In the genomic region with DNA sequence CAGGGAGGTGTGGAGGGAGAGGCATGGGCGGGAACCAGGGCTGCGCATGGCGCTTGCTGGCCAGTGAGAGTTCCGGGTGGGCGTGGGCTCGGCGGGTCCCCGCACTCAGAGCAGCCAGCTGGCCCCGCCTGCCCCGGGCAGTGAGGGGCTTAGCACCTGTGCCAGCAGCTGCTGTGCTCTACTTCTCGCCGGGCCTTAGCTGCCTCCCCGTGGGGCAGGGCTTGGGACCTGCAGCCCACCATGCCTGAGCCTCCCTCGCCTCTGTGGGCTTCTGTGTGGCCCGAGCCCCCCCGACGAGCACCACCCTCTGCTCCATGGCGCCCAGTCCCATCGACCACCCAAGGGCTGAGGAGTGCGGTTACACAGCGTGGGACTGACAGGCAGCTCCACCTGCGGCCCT, we compare ENCODE assay signal across 31 cellular contexts. TPM values are rescaled to one million over a fixed set of nuclear protein-coding genes. Genes with fewer than 3 reads are reported as not detected.
DNase-seq lines count a peak whose midpoint lies in the region.
"Had no signal": no experiment of that assay in that cellular context is flagged by ENCODE, and none has a peak within 500 bp of the region (broad histone marks: within the 10 kb centered on the region; RNA-seq: fewer than 3 reads in every experiment).

No MANE protein-coding gene starts in this region.

- H3K36me3 Mint-ChIP-seq in activated CD4-positive, alpha-beta T cell treated with anti-CD3 and anti-CD28 coated beads, Interleukin-2, amount 10 ng/mL, durations not matched to agents 24 days and 14 days (ENCODE audit: low read depth): peaks cover 30% of the 10 kb centered on the region
- H3K36me3 Mint-ChIP-seq in activated CD4-positive, alpha-beta T cell treated with anti-CD3 and anti-CD28 coated beads, Interleukin-2, amount 10 ng/mL, durations not matched to agents 7 days and 5 days (ENCODE audit: low read depth): peaks cover 14% of the 10 kb centered on the region
- peaks cover 17 to 54% (median 30%) of the 10 kb centered on the region in 3 donors for H3K36me3 Mint-ChIP-seq in immature natural killer cell

- no peaks in the 10 kb centered on the region for H3K4me1 ChIP-seq in neuronal stem cell (ENCODE audit: control insufficient read depth in 2 of 2, insufficient read depth in 1 of 2, low read depth in 1 of 2, low read length in 2 of 2)
- H3K4me1 ChIP-seq: A549; BE2C; BLaER1; BLaER1 treated with 17β-estradiol and CSF1 and Interleukin-3, amounts not matched to agents 10 nM and 100 nM; Caco-2 had no signal

- no peak overlapping the region for H2BK5ac ChIP-seq in neuronal stem cell (ENCODE audit: low read length)

- H3K9me3 ChIP-seq in neuronal stem cell (replicated peaks in 1 of 2; ENCODE audit: control insufficient read depth in 2 of 2, insufficient read depth in 1 of 2, low read depth in 1 of 2, low read length in 2 of 2): no peaks in the 10 kb centered on the region
- H3K9me3 ChIP-seq: A549, BE2C, Caco-2 had no signal

- no CpG with 5 or more reads among the region's 22 CpGs for WGBS in neuronal stem cell (ENCODE audit: extremely low coverage in 2 of 2, insufficient read length in 2 of 2, insufficient replicate concordance in 1 of 2), 2 donors

- no peak overlapping the region for H3K4me2 ChIP-seq in neuronal stem cell (ENCODE audit: insufficient read depth, low read length, poor library complexity, severe bottlenecking)
- H3K4me2 ChIP-seq: A549; BLaER1; BLaER1 treated with 17β-estradiol and CSF1 and Interleukin-3, amounts not matched to agents 10 nM and 100 nM had no signal

- H2BK12ac ChIP-seq in neuronal stem cell (ENCODE audit: low read length): no peak overlapping the region

- no peaks in the 10 kb centered on the region for H3K27me3 ChIP-seq in neuronal stem cell (ENCODE audit: control insufficient read depth in 3 of 3, insufficient read depth in 3 of 3, low read depth in 1 of 3, low read length in 3 of 3)
- H3K27me3 ChIP-seq: BE2C; BLaER1; BLaER1 treated with 17β-estradiol and CSF1 and Interleukin-3, amounts not matched to agents 10 nM and 100 nM had no signal

- H2BK15ac ChIP-seq in neuronal stem cell (ENCODE audit: low read length): no peak overlapping the region

- POLR2A ChIA-PET in activated CD4-positive, alpha-beta T cell treated with anti-CD3 and anti-CD28 coated beads, Interleukin-2, amount 10 ng/mL, durations not matched to agents 7 days and 5 days (lab: Charles Lee): no interaction called here

- CTCF ChIA-PET in activated CD4-positive, alpha-beta T cell treated with anti-CD3 and anti-CD28 coated beads, Interleukin-2, amount 10 ng/mL, durations not matched to agents 7 days and 5 days (lab: Charles Lee): no interaction called here

- no peak overlapping the region for H3K27ac Mint-ChIP-seq in activated CD4-positive, alpha-beta T cell treated with anti-CD3 and anti-CD28 coated beads, Interleukin-2, amount 10 ng/mL, durations not matched to agents 24 days and 14 days
- no peak overlapping the region for H3K27ac Mint-ChIP-seq in activated CD4-positive, alpha-beta T cell treated with anti-CD3 and anti-CD28 coated beads, Interleukin-2, amount 10 ng/mL, durations not matched to agents 7 days and 5 days
- no peak overlapping the region for H3K27ac Mint-ChIP-seq in immature natural killer cell
- H3K27ac Mint-ChIP-seq: B cell; CD14-positive monocyte; CD4-positive, alpha-beta memory T cell; CD4-positive, alpha-beta T cell; CD4-positive, CD25-positive, alpha-beta regulatory T cell; CD8-positive, alpha-beta memory T cell; CD8-positive, alpha-beta T cell had no signal

- H3K79me1 ChIP-seq in neuronal stem cell (ENCODE audit: low read depth, low read length): peaks cover 2% of the 10 kb centered on the region

- H3K36me3 ChIP-seq in neuronal stem cell (replicated peaks in 1 of 2; ENCODE audit: control insufficient read depth in 2 of 2, insufficient read depth in 2 of 2, low read length in 2 of 2): no peaks in the 10 kb centered on the region
- H3K36me3 ChIP-seq: BE2C had no signal

- no peak overlapping the region for H3K4ac ChIP-seq in neuronal stem cell (ENCODE audit: low read length)

- H3K23ac ChIP-seq in neuronal stem cell (ENCODE audit: low read depth, low read length, poor library complexity): no peak overlapping the region

- H3K14ac ChIP-seq in neuronal stem cell (ENCODE audit: low read length): peak overlapping the region; percentile 38

- no peaks in the 10 kb centered on the region for H3K27me3 Mint-ChIP-seq in activated CD4-positive, alpha-beta T cell treated with anti-CD3 and anti-CD28 coated beads, Interleukin-2, amount 10 ng/mL, durations not matched to agents 24 days and 14 days
- no peaks in the 10 kb centered on the region for H3K27me3 Mint-ChIP-seq in activated CD4-positive, alpha-beta T cell treated with anti-CD3 and anti-CD28 coated beads, Interleukin-2, amount 10 ng/mL, durations not matched to agents 7 days and 5 days
- peaks cover 0 to 3% (median 0%) of the 10 kb centered on the region in 3 donors for H3K27me3 Mint-ChIP-seq in immature natural killer cell (ENCODE audit: low read depth in 3 of 3)
- H3K27me3 Mint-ChIP-seq: B cell; CD4-positive, alpha-beta memory T cell; CD4-positive, alpha-beta T cell; CD4-positive, CD25-positive, alpha-beta regulatory T cell had no signal

- no peak overlapping the region for H2BK120ac ChIP-seq in neuronal stem cell (ENCODE audit: low read depth, low read length)

- no peak overlapping the region for H3K4me3 ChIP-seq in neuronal stem cell (ENCODE audit: low read length in 2 of 2)
- H3K4me3 ChIP-seq: A549; BLaER1; BLaER1 treated with 17β-estradiol and CSF1 and Interleukin-3, amounts not matched to agents 10 nM and 100 nM had no signal

- H3K27ac ChIP-seq in neuronal stem cell (replicated peaks; ENCODE audit: low read length): no peak overlapping the region
- H3K27ac ChIP-seq: 22Rv1; A549; BLaER1; BLaER1 treated with 17β-estradiol and CSF1 and Interleukin-3, amounts not matched to agents 10 nM and 100 nM; C4-2B had no signal

- H3K4me1 Mint-ChIP-seq in activated CD4-positive, alpha-beta T cell treated with anti-CD3 and anti-CD28 coated beads, Interleukin-2, amount 10 ng/mL, durations not matched to agents 24 days and 14 days: no peaks in the 10 kb centered on the region
- no peaks in the 10 kb centered on the region for H3K4me1 Mint-ChIP-seq in activated CD4-positive, alpha-beta T cell treated with anti-CD3 and anti-CD28 coated beads, Interleukin-2, amount 10 ng/mL, durations not matched to agents 7 days and 5 days
- H3K4me1 Mint-ChIP-seq in immature natural killer cell: no peaks in the 10 kb centered on the region
- H3K4me1 Mint-ChIP-seq: B cell; CD14-positive monocyte; CD4-positive, alpha-beta memory T cell; CD4-positive, CD25-positive, alpha-beta regulatory T cell; CD8-positive, alpha-beta memory T cell had no signal

- intact Hi-C loops in activated CD4-positive, alpha-beta T cell treated with anti-CD3 and anti-CD28 coated beads, Interleukin-2, amount 10 ng/mL, durations not matched to agents 24 days and 14 days (cut with micrococcal nuclease): no loop called here

- no peak overlapping the region for H4K91ac ChIP-seq in neuronal stem cell (ENCODE audit: low read depth, low read length, poor library complexity)

- H2AK5ac ChIP-seq in neuronal stem cell (ENCODE audit: low read depth, low read length): no peak overlapping the region

- H3K9me3 Mint-ChIP-seq in activated CD4-positive, alpha-beta T cell treated with anti-CD3 and anti-CD28 coated beads, Interleukin-2, amount 10 ng/mL, durations not matched to agents 24 days and 14 days: peaks cover 14% of the 10 kb centered on the region
- peaks cover 4% of the 10 kb centered on the region for H3K9me3 Mint-ChIP-seq in activated CD4-positive, alpha-beta T cell treated with anti-CD3 and anti-CD28 coated beads, Interleukin-2, amount 10 ng/mL, durations not matched to agents 7 days and 5 days
- peaks cover 0 to 7% (median 2%) of the 10 kb centered on the region in 6 donors for H3K9me3 Mint-ChIP-seq in immature natural killer cell

- H4K8ac ChIP-seq in neuronal stem cell (ENCODE audit: low read depth, low read length): no peak overlapping the region

- no peak overlapping the region for H2AFZ ChIP-seq in neuronal stem cell (ENCODE audit: low read length)

- no peak overlapping the region for H3K18ac ChIP-seq in neuronal stem cell (ENCODE audit: low read length)

- H3K9ac ChIP-seq in neuronal stem cell (ENCODE audit: low read depth, low read length, poor library complexity): no peak overlapping the region
- H3K9ac ChIP-seq: BLaER1; BLaER1 treated with 17β-estradiol and CSF1 and Interleukin-3, amounts not matched to agents 10 nM and 100 nM had no signal

- DNase-seq in activated CD4-positive, alpha-beta T cell treated with anti-CD3 and anti-CD28 coated beads, Interleukin-2, amount 10 ng/mL, durations not matched to agents 24 days and 14 days: peak; percentile 34
- DNase-seq in activated CD4-positive, alpha-beta T cell treated with anti-CD3 and anti-CD28 coated beads, Interleukin-2, amount 10 ng/mL, durations not matched to agents 7 days and 5 days: no peak
- no peak for DNase-seq in neuronal stem cell (ENCODE audit: low spot score)
- no peak for DNase-seq in immature natural killer cell
- DNase-seq: 8988T; ACHN; AML-193; BE2C; C1 segment of cervical spinal cord; Caco-2; Calu3; CD4-positive, alpha-beta memory T cell; CD4-positive, alpha-beta T cell; CD4-positive, CD25-positive, alpha-beta regulatory T cell; CD8-positive, alpha-beta memory T cell; CD8-positive, alpha-beta T cell; COR-L47; DMS 273 treated with DMSO at 0.1 percent for 48 hours; DMS153; DMS53; DMS79; DMS79 treated with DMSO at 0.1 percent for 48 hours; DND-41; EL had no signal

- no peak overlapping the region for H3K4me3 Mint-ChIP-seq in activated CD4-positive, alpha-beta T cell treated with anti-CD3 and anti-CD28 coated beads, Interleukin-2, amount 10 ng/mL, durations not matched to agents 24 days and 14 days
- no peak overlapping the region for H3K4me3 Mint-ChIP-seq in activated CD4-positive, alpha-beta T cell treated with anti-CD3 and anti-CD28 coated beads, Interleukin-2, amount 10 ng/mL, durations not matched to agents 7 days and 5 days
- no peak overlapping the region for H3K4me3 Mint-ChIP-seq in immature natural killer cell
- H3K4me3 Mint-ChIP-seq: B cell; CD14-positive monocyte; CD4-positive, alpha-beta memory T cell; CD4-positive, alpha-beta T cell; CD4-positive, CD25-positive, alpha-beta regulatory T cell; CD8-positive, alpha-beta memory T cell; CD8-positive, alpha-beta T cell had no signal

RNA-seq across cellular contexts. Expression of gene WARS2, which starts 38.6 kb away (rescaled TPM):
- total RNA-seq in activated CD4-positive, alpha-beta T cell treated with anti-CD3 and anti-CD28 coated beads, Interleukin-2, amount 10 ng/mL, durations not matched to agents 24 days and 14 days: 20.2 and 21.5 TPM in 2 replicates
- 10 to 100 TPM; 10.3 to 12.9 TPM for total RNA-seq in activated CD4-positive, alpha-beta T cell treated with anti-CD3 and anti-CD28 coated beads, Interleukin-2, amount 10 ng/mL, durations not matched to agents 7 days and 5 days
- 9.0 TPM for polyA plus RNA-seq in neuronal stem cell (2013, experiment 1 of 2)
- 9.4 TPM for polyA plus RNA-seq in neuronal stem cell (2013, experiment 2 of 2)
- 10 to 100 TPM in 1 of 3 donors, 1 to 10 TPM in 2; 6.5 to 10.6 (median 9.5) TPM for polyA plus RNA-seq in immature natural killer cell
